Comparison of ENCODE assay signal across 8 cellular contexts in the genomic region with DNA sequence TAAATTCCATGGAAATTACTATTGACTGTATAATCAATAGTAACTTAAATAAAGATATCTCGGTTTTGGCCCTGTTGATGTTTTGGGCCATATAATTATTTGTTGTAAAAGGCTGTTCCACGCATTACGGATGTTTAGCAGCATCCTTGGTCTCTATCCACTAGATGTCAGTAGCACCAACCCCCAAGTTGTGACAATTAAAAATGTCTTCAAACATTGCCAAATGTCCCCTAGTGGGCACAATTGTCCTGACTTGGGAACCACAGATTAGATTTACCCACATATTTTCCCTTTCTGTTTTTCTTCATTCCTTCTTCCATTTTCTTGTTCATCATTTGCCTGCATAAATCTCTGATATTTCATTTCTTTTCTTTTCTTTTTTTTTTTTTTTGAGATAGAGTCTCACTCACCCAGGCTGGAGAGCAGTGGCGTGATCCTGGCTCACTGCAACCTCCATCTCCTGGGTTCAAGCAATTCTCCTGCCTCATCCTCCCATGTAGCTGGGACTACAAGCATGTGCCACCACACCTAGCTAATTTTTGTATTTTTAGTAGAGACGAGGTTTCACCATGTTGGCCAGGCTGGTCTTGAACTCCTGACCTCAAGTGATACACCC. TPM values are rescaled to one million over a fixed set of nuclear protein-coding genes. Genes with fewer than 3 reads are reported as not detected.
DNase-seq lines count a peak whose midpoint lies in the region; ATAC-seq and TF ChIP-seq lines count a peak whose summit lies in the region.

No MANE protein-coding gene starts in this region.

- no peaks in the 10 kb centered on the region for H3K9me3 ChIP-seq in PC-3 (ENCODE audit: low read length)
- H3K9me3 ChIP-seq in endodermal cell (ENCODE audit: control insufficient read depth, low read length) = peaks cover 31% of the 10 kb centered on the region

- peak; percentile 33 for DNase-seq in activated CD4-positive, alpha-beta T cell treated with anti-CD3 and anti-CD28 coated beads, Interleukin-2, amount 10 ng/mL, durations not matched to agents 7 days and 5 days
- DNase-seq in activated CD4-positive, alpha-beta T cell treated with anti-CD3 and anti-CD28 coated beads for 1 hour = no peak
- peak; percentile 66 for DNase-seq in HFFc6
- DNase-seq in PC-3 = peak; percentile 90
- DNase-seq in endodermal cell = peak; percentile 51
- no peak for DNase-seq in osteocyte (ENCODE audit: extremely low spot score, unreplicated experiment)
- DNase-seq in anterior cingulate cortex (lab: John Stamatoyannopoulos, UW) = no peak

- H3K4me3 Mint-ChIP-seq in activated CD4-positive, alpha-beta T cell treated with anti-CD3 and anti-CD28 coated beads, Interleukin-2, amount 10 ng/mL, durations not matched to agents 7 days and 5 days = no peak overlapping the region
- H3K4me3 Mint-ChIP-seq in HFFc6 (no peak overlapping the region), endodermal cell (no peak overlapping the region), osteocyte (ENCODE audit: unreplicated experiment) (no peak overlapping the region)

- H3K27ac Mint-ChIP-seq in activated CD4-positive, alpha-beta T cell treated with anti-CD3 and anti-CD28 coated beads, Interleukin-2, amount 10 ng/mL, durations not matched to agents 7 days and 5 days = no peak overlapping the region
- H3K27ac Mint-ChIP-seq in HFFc6 = no peak overlapping the region
- no peak overlapping the region for H3K27ac Mint-ChIP-seq in endodermal cell
- no peak overlapping the region for H3K27ac Mint-ChIP-seq in osteocyte (ENCODE audit: unreplicated experiment)

- peaks cover 37% of the 10 kb centered on the region for H3K27me3 Mint-ChIP-seq in activated CD4-positive, alpha-beta T cell treated with anti-CD3 and anti-CD28 coated beads, Interleukin-2, amount 10 ng/mL, durations not matched to agents 7 days and 5 days
- H3K27me3 Mint-ChIP-seq in HFFc6 (ENCODE audit: insufficient read depth) (peaks cover 11% of the 10 kb centered on the region; the same call in 1 of the 2 replicates), endodermal cell (ENCODE audit: insufficient read depth) (peaks cover 4% of the 10 kb centered on the region), osteocyte (ENCODE audit: unreplicated experiment) (peaks cover 14% of the 10 kb centered on the region)

- 59 to 79% methylated on average over 3 to 5 of the region's 5 CpGs for WGBS in endodermal cell (ENCODE audit: insufficient coverage in 1 of 2, insufficient read length in 1 of 2), 2 experiments

- H3K27me3 ChIP-seq in PC-3 (ENCODE audit: low read length) (peaks cover 16% of the 10 kb centered on the region; the same call in 1 of the 2 replicates), endodermal cell (ENCODE audit: control insufficient read depth, insufficient read depth, low read length, poor library complexity, severe bottlenecking) (no peaks in the 10 kb centered on the region)

- H3K9ac ChIP-seq in PC-3 (ENCODE audit: low read length) (no peak overlapping the region), endodermal cell (ENCODE audit: extremely low read depth, low read length, poor library complexity, severe bottlenecking) (no peak overlapping the region)

- H3K9me3 Mint-ChIP-seq in activated CD4-positive, alpha-beta T cell treated with anti-CD3 and anti-CD28 coated beads, Interleukin-2, amount 10 ng/mL, durations not matched to agents 7 days and 5 days = no peaks in the 10 kb centered on the region
- H3K9me3 Mint-ChIP-seq in HFFc6 (no peaks in the 10 kb centered on the region), endodermal cell (peaks cover 25% of the 10 kb centered on the region), osteocyte (ENCODE audit: unreplicated experiment) (no peaks in the 10 kb centered on the region)

- ATAC-seq in PC-3 (peak; percentile 83), HG03565 (IDR thresholded peaks at IDR 0.05; ENCODE audit: unreplicated experiment) (no peak)

- no peak overlapping the region for H3K4me3 ChIP-seq in PC-3 (ENCODE audit: low read length)
- no peak overlapping the region for H3K4me3 ChIP-seq in endodermal cell (ENCODE audit: low read length)

- H4K20me1 ChIP-seq in PC-3 (ENCODE audit: low read length) = no peaks in the 10 kb centered on the region

- H3K4me1 ChIP-seq in PC-3 (ENCODE audit: insufficient read depth, low read length) (no peaks in the 10 kb centered on the region), endodermal cell (ENCODE audit: control insufficient read depth, insufficient read depth, low read length) (no peaks in the 10 kb centered on the region)

- POLR2A ChIA-PET in activated CD4-positive, alpha-beta T cell treated with anti-CD3 and anti-CD28 coated beads, Interleukin-2, amount 10 ng/mL, durations not matched to agents 7 days and 5 days (lab: Charles Lee) = no interaction called here
- POLR2A ChIA-PET in PC-3 (lab: Charles Lee; ENCODE audit: unreplicated experiment) = interaction anchor here (0.6 kb wide), 1 partner anchor 380 kb away, joined by 7 read pairs; no protein-coding TSS in a partner anchor

- H3K79me2 ChIP-seq in PC-3 (ENCODE audit: low read length) = no peaks in the 10 kb centered on the region

- no peak overlapping the region for H2AFZ ChIP-seq in PC-3 (ENCODE audit: low read length)

- TF ChIP-seq CTCF in HFFc6 (IDR thresholded peaks at IDR 0.05) (peak; percentile 82), PC-3 (conservative IDR thresholded peaks at IDR 0.05; ENCODE audit: low read depth, low read length) (peak; percentile 97), endodermal cell (conservative IDR thresholded peaks at IDR 0.05) (peak; percentile 88), osteocyte (IDR thresholded peaks at IDR 0.05) (peak; percentile 52)

- CTCF ChIA-PET in activated CD4-positive, alpha-beta T cell treated with anti-CD3 and anti-CD28 coated beads, Interleukin-2, amount 10 ng/mL, durations not matched to agents 7 days and 5 days (lab: Charles Lee) = interaction anchor here (0.7 kb wide), 1 partner anchor 15 kb away, joined by 4 read pairs; no protein-coding TSS in a partner anchor
- CTCF ChIA-PET in PC-3 (lab: Charles Lee) = no interaction called here

- no peaks in the 10 kb centered on the region for H3K36me3 ChIP-seq in PC-3 (ENCODE audit: low read depth, low read length)
- no peaks in the 10 kb centered on the region for H3K36me3 ChIP-seq in endodermal cell (ENCODE audit: control insufficient read depth, insufficient read depth, low read length)

- H3K4me2 ChIP-seq in PC-3 (ENCODE audit: low read length) = no peak overlapping the region

- intact Hi-C loops in PC-3 (cut with micrococcal nuclease) = loop anchor here (1.0 kb wide), 3 partner anchors 46 to 371 kb away; no protein-coding TSS in a partner anchor

- no peak overlapping the region for H3K27ac ChIP-seq in PC-3 (ENCODE audit: low read length)
- no peak overlapping the region for H3K27ac ChIP-seq in endodermal cell (ENCODE audit: low read depth, low read length)

- H3K36me3 Mint-ChIP-seq in activated CD4-positive, alpha-beta T cell treated with anti-CD3 and anti-CD28 coated beads, Interleukin-2, amount 10 ng/mL, durations not matched to agents 7 days and 5 days (ENCODE audit: low read depth) = no peaks in the 10 kb centered on the region
- H3K36me3 Mint-ChIP-seq in HFFc6 (ENCODE audit: low read depth) (no peaks in the 10 kb centered on the region), endodermal cell (ENCODE audit: low read depth) (peaks cover 1% of the 10 kb centered on the region), osteocyte (ENCODE audit: unreplicated experiment) (no peaks in the 10 kb centered on the region)

- no TSS peak for BruUV-seq in PC-3 (replicated peaks; lab: Mats Ljungman, UMichigan)

- H3K9me2 ChIP-seq in PC-3 (replicated peaks; ENCODE audit: low read length) = no peaks in the 10 kb centered on the region

- H3K4me1 Mint-ChIP-seq in activated CD4-positive, alpha-beta T cell treated with anti-CD3 and anti-CD28 coated beads, Interleukin-2, amount 10 ng/mL, durations not matched to agents 7 days and 5 days = no peaks in the 10 kb centered on the region
- H3K4me1 Mint-ChIP-seq in HFFc6 (ENCODE audit: low read depth) = no peaks in the 10 kb centered on the region
- H3K4me1 Mint-ChIP-seq in endodermal cell = peaks cover 3% of the 10 kb centered on the region
- no peaks in the 10 kb centered on the region for H3K4me1 Mint-ChIP-seq in osteocyte (ENCODE audit: unreplicated experiment)

- H3F3A ChIP-seq in PC-3 (ENCODE audit: low read length, unreplicated experiment) = no peaks in the 10 kb centered on the region

RNA-seq across cellular contexts. Expression of gene WFDC8, which starts 13.6 kb away (rescaled TPM):
- not detected for total RNA-seq in activated CD4-positive, alpha-beta T cell treated with anti-CD3 and anti-CD28 coated beads, Interleukin-2, amount 10 ng/mL, durations not matched to agents 7 days and 5 days
- total RNA-seq in HFFc6 (2021; fragmentation: NEBNext Ultra II Directional; extraction: Animal tissue kit (Norgen Biotek cat#: 25700)) = not detected
- total RNA-seq in PC-3 (2014; rRNA removed) = not detected in 2 replicates
- total RNA-seq in endodermal cell = not detected
- polyA plus RNA-seq in endodermal cell (2013, experiment 1 of 2) = not detected
- not detected for polyA plus RNA-seq in endodermal cell (2013, experiment 2 of 2)
- not detected in 2 replicates for total RNA-seq in osteocyte

RNA-seq across cellular contexts. Expression of gene WFDC10A, which starts 36.9 kb away (rescaled TPM):
- not detected for total RNA-seq in activated CD4-positive, alpha-beta T cell treated with anti-CD3 and anti-CD28 coated beads, Interleukin-2, amount 10 ng/mL, durations not matched to agents 7 days and 5 days
- not detected for total RNA-seq in HFFc6 (2021; fragmentation: NEBNext Ultra II Directional; extraction: Animal tissue kit (Norgen Biotek cat#: 25700))
- total RNA-seq in PC-3 (2014; rRNA removed) (not detected in 2 replicates), endodermal cell (not detected), osteocyte (not detected in 2 replicates)
- polyA plus RNA-seq in endodermal cell (2013, experiment 1 of 2) = not detected
- not detected for polyA plus RNA-seq in endodermal cell (2013, experiment 2 of 2)

RNA-seq across cellular contexts. Expression of gene WFDC9, which starts 38.4 kb away (rescaled TPM):
- not detected for total RNA-seq in activated CD4-positive, alpha-beta T cell treated with anti-CD3 and anti-CD28 coated beads, Interleukin-2, amount 10 ng/mL, durations not matched to agents 7 days and 5 days
- not detected for total RNA-seq in HFFc6 (2021; fragmentation: NEBNext Ultra II Directional; extraction: Animal tissue kit (Norgen Biotek cat#: 25700))
- total RNA-seq in PC-3 (2014; rRNA removed) (not detected in 2 replicates), endodermal cell (not detected), osteocyte (not detected in 2 replicates)
- not detected for polyA plus RNA-seq in endodermal cell (2013, experiment 1 of 2)
- not detected for polyA plus RNA-seq in endodermal cell (2013, experiment 2 of 2)

RNA-seq across cellular contexts. Expression of gene EPPIN, which starts 45.5 kb away (rescaled TPM):
- not detected for total RNA-seq in activated CD4-positive, alpha-beta T cell treated with anti-CD3 and anti-CD28 coated beads, Interleukin-2, amount 10 ng/mL, durations not matched to agents 7 days and 5 days
- not detected for total RNA-seq in HFFc6 (2021; fragmentation: NEBNext Ultra II Directional; extraction: Animal tissue kit (Norgen Biotek cat#: 25700))
- total RNA-seq in PC-3 (2014; rRNA removed) = not detected in 2 replicates
- under 1 TPM in 1 of 2 donors, not detected in 1; 0.18 TPM for total RNA-seq in endodermal cell
- polyA plus RNA-seq in endodermal cell (2013, experiment 1 of 2) = not detected
- polyA plus RNA-seq in endodermal cell (2013, experiment 2 of 2) = not detected
- not detected in 2 replicates for total RNA-seq in osteocyte

RNA-seq across cellular contexts. Expression of gene WFDC6, which starts 53.4 kb away (rescaled TPM):
- total RNA-seq in activated CD4-positive, alpha-beta T cell treated with anti-CD3 and anti-CD28 coated beads, Interleukin-2, amount 10 ng/mL, durations not matched to agents 7 days and 5 days = not detected
- not detected for total RNA-seq in HFFc6 (2021; fragmentation: NEBNext Ultra II Directional; extraction: Animal tissue kit (Norgen Biotek cat#: 25700))
- total RNA-seq in PC-3 (2014; rRNA removed) (not detected in 2 replicates), endodermal cell (not detected), osteocyte (not detected in 2 replicates)
- polyA plus RNA-seq in endodermal cell (2013, experiment 1 of 2) = not detected
- not detected for polyA plus RNA-seq in endodermal cell (2013, experiment 2 of 2)

Comparison
In these comparisons a context has a peak if more than half of its experiments do, and no peak if none do; other contexts are left out.
1. DNase-seq: peak in activated CD4-positive, alpha-beta T cell treated with anti-CD3 and anti-CD28 coated beads, Interleukin-2, amount 10 ng/mL, durations not matched to agents 7 days and 5 days (single experiment), HFFc6 (single experiment), PC-3 (single experiment) and endodermal cell (single experiment); none in activated CD4-positive, alpha-beta T cell treated with anti-CD3 and anti-CD28 coated beads for 1 hour (single experiment), osteocyte (single experiment) and anterior cingulate cortex (0 of 58).
2. Peak in every context shown above with its lines, with median percentiles within 50 percentile points of each other: CTCF ChIP-seq.